In the genomic region with DNA sequence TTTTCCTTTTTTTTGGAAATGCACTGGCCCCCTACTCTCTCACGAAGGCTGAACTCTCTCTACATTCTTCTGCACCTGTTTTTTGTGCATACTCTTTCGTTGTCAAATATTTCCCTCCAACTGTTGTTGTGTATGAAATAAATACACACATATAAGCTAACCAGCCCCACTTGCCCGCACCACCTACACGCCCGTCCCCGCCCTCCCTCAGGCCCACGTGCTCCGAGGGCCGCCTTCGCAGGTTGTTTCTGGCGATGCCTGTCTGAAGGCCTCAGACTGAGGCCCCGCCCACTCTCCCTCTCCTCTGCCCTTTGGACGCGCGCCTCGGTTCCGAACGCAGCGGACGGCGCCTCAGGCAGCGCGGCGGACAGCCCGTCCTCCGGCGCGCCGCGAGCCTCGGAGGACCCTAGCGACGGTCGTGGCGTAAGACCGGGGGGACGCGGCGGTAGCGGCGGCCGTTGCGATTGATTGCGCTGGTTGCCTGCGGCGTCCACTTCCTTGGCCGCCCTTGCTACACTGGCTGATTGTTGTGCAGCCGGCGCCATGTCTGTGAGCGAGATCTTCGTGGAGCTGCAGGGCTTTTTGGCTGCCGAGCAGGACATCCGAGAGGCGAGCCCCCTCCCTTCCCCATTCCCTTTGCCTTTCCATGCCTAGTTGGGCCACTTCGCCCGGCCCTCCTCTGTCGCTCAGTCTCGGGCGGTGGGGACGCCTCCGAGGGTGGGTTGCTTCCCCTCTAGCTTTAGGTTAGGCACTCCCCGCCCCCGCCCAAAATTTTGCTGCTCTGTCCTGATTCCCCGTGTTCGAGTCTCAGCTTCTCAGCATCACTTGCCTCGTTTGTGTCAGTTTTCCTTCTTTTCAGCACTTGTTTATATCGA, we compare ENCODE assay signal across 8 cellular contexts. TPM values are rescaled to one million over a fixed set of nuclear protein-coding genes. Genes with fewer than 3 reads are reported as not detected.
DNase-seq lines count a peak whose midpoint lies in the region; ATAC-seq and TF ChIP-seq lines count a peak whose summit lies in the region.

A gene (plus strand): TSS at position 415 of the 875 bp plus-strand sequence. CDS start 129 bp downstream, at position 544.

- H3K4me3 ChIP-seq in epithelial cell of esophagus (ENCODE audit: low read length) = peak within 1 kb of the TSS; percentile 98
- peak within 1 kb of the TSS; percentile 89 for H3K4me3 ChIP-seq in mononuclear cell (ENCODE audit: low read length)

- H3K27me3 ChIP-seq in mononuclear cell (ENCODE audit: insufficient read depth, low read length) = no peaks in the 10 kb centered on the region

- TF ChIP-seq EP300 in Ishikawa (IDR thresholded peaks at IDR 0.05; ENCODE audit: borderline replicate concordance) = peak; percentile 25; the same call in 1 of the 2 replicates

- ATAC-seq in GM21619 (IDR thresholded peaks at IDR 0.05; ENCODE audit: unreplicated experiment) = peak; percentile 100

- TF ChIP-seq RAD21 in Ishikawa (IDR thresholded peaks at IDR 0.05; ENCODE audit: low read depth) = no peak

- H3K9me3 ChIP-seq in mononuclear cell (ENCODE audit: low read depth, low read length) = no peaks in the 10 kb centered on the region

- DNase-seq in DMS153 treated with DMSO at 0.1 percent for 48 hours (lab: John Stamatoyannopoulos, UW; ENCODE audit: unreplicated experiment) (peak; percentile 95), OCI-M2 (lab: John Stamatoyannopoulos, UW; ENCODE audit: unreplicated experiment) (peak; percentile 28), activated T-cell treated with anti-CD3 and anti-CD28 coated beads for 4 hours (peak; percentile 96), epithelial cell of esophagus (ENCODE audit: low read depth) (peak; percentile 99)
- peak; percentile 95 to 98 for DNase-seq in stimulated activated CD8-positive, alpha-beta memory T cell treated with anti-CD3 and anti-CD28 coated beads, Interleukin-2, amount 100 ng/mL, for 48 hours (ENCODE audit: low read depth in 2 of 2)

- peaks cover 28% of the 10 kb centered on the region for H3K4me1 ChIP-seq in mononuclear cell (ENCODE audit: insufficient read depth, low read length)

- no peak for TF ChIP-seq CTCF in epithelial cell of esophagus (IDR thresholded peaks at IDR 0.05; ENCODE audit: insufficient read depth, low read depth, low read length, missing control alignments)

TF ChIP-seq in Ishikawa, 13 proteins besides CTCF, POLR2A, EP300 and RAD21:
- TF ChIP-seq CREB1 (IDR thresholded peaks at IDR 0.05; ENCODE audit: low read depth) (peak; percentile 55; the same call in 1 of the 2 replicates), CEBPB (IDR thresholded peaks at IDR 0.05) (peak; percentile 28; the same call in 1 of the 2 replicates), TEAD4 (IDR thresholded peaks at IDR 0.05) (no peak), NFIC (IDR thresholded peaks at IDR 0.05) (peak; percentile 41; the same call in 1 of the 2 replicates), YY1 (IDR thresholded peaks at IDR 0.05; ENCODE audit: low read depth) (peak; percentile 73), TAF1 (IDR thresholded peaks at IDR 0.05; ENCODE audit: low read depth) (peak; percentile 76), ZBTB7A (IDR thresholded peaks at IDR 0.05; ENCODE audit: low read depth) (0 out of 2 replicates have a peak, but pooled peaks have one; percentile 46), TCF12 (IDR thresholded peaks at IDR 0.05; ENCODE audit: low read depth) (peak; percentile 77), EGR1 (IDR thresholded peaks at IDR 0.05) (peak; percentile 73; the same call in 1 of the 2 replicates), FOXM1 (IDR thresholded peaks at IDR 0.05; ENCODE audit: borderline replicate concordance, low read depth) (no peak)
- TF ChIP-seq, protein P1, sequence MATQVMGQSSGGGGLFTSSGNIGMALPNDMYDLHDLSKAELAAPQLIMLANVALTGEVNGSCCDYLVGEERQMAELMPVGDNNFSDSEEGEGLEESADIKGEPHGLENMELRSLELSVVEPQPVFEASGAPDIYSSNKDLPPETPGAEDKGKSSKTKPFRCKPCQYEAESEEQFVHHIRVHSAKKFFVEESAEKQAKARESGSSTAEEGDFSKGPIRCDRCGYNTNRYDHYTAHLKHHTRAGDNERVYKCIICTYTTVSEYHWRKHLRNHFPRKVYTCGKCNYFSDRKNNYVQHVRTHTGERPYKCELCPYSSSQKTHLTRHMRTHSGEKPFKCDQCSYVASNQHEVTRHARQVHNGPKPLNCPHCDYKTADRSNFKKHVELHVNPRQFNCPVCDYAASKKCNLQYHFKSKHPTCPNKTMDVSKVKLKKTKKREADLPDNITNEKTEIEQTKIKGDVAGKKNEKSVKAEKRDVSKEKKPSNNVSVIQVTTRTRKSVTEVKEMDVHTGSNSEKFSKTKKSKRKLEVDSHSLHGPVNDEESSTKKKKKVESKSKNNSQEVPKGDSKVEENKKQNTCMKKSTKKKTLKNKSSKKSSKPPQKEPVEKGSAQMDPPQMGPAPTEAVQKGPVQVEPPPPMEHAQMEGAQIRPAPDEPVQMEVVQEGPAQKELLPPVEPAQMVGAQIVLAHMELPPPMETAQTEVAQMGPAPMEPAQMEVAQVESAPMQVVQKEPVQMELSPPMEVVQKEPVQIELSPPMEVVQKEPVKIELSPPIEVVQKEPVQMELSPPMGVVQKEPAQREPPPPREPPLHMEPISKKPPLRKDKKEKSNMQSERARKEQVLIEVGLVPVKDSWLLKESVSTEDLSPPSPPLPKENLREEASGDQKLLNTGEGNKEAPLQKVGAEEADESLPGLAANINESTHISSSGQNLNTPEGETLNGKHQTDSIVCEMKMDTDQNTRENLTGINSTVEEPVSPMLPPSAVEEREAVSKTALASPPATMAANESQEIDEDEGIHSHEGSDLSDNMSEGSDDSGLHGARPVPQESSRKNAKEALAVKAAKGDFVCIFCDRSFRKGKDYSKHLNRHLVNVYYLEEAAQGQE (IDR thresholded peaks at IDR 0.05; ENCODE audit: low read depth) = no peak
- TF ChIP-seq, protein P2, sequence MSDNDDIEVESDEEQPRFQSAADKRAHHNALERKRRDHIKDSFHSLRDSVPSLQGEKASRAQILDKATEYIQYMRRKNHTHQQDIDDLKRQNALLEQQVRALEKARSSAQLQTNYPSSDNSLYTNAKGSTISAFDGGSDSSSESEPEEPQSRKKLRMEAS (IDR thresholded peaks at IDR 0.05) = peak; percentile 96
- TF ChIP-seq, protein P3, sequence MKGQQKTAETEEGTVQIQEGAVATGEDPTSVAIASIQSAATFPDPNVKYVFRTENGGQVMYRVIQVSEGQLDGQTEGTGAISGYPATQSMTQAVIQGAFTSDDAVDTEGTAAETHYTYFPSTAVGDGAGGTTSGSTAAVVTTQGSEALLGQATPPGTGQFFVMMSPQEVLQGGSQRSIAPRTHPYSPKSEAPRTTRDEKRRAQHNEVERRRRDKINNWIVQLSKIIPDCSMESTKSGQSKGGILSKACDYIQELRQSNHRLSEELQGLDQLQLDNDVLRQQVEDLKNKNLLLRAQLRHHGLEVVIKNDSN (IDR thresholded peaks at IDR 0.05) = peak; percentile 97
TF ChIP-seq in Ishikawa: peak in this region for 10.

RNA-seq across cellular contexts. Expression of the gene that starts here (rescaled TPM):
- 58.1 TPM for total RNA-seq in mononuclear cell

Comparison
In these comparisons a context has a peak if more than half of its experiments do, and no peak if none do; other contexts are left out.
1. Peak in every context shown above with its lines: DNase-seq, ATAC-seq and H3K4me3 ChIP-seq.
2. DNase-seq: peak in every context shown above with its lines; median percentile 99 in epithelial cell of esophagus; 96 in stimulated activated CD8-positive, alpha-beta memory T cell treated with anti-CD3 and anti-CD28 coated beads, Interleukin-2, amount 100 ng/mL, for 48 hours; 96 in activated T-cell treated with anti-CD3 and anti-CD28 coated beads for 4 hours; 95 in DMS153 treated with DMSO at 0.1 percent for 48 hours; 28 in OCI-M2.